In genomic region chr6:116390571-116390970, GRCh38 we compare ENCODE assay signal across 13 cellular contexts. TPM values are rescaled to one million over a fixed set of nuclear protein-coding genes. Genes with fewer than 3 reads are reported as not detected.
DNase-seq lines count a peak whose midpoint lies in the region; ATAC-seq, FAIRE-seq and TF ChIP-seq lines count a peak whose summit lies in the region.
"Had no signal": no experiment of that assay in that cellular context is flagged by ENCODE, and none has a peak within 500 bp of the region (broad histone marks: within the 10 kb centered on the region; RNA-seq: fewer than 3 reads in every experiment).

No MANE protein-coding gene starts in this region.

- no peaks in the 10 kb centered on the region for H3K9me3 Mint-ChIP-seq in activated B cell treated with CpG ODN at 0.5 μM for 24 hours
- H3K9me3 Mint-ChIP-seq: activated naive CD4-positive, alpha-beta T cell treated with anti-CD3 and anti-CD28 coated beads, Interleukin-2, amount 10 ng/mL, durations not matched to agents 7 days and 5 days; nephron had no signal

- CTCF ChIA-PET in activated B cell treated with CpG ODN at 0.5 μM for 24 hours (lab: Charles Lee) = interaction anchor here (1.2 kb wide), 1 partner anchor 54 kb away, joined by 3 read pairs; no protein-coding TSS in a partner anchor

- DNase-seq in activated B cell treated with CpG ODN at 0.5 μM for 24 hours = no peak
- DNase-seq in NCI-H82 treated with DMSO at 0.1 percent for 48 hours (lab: John Stamatoyannopoulos, UW; ENCODE audit: unreplicated experiment) = no peak
- no peak for DNase-seq in NCI-H2029 treated with DMSO at 0.1 percent for 48 hours (lab: John Stamatoyannopoulos, UW)
- no peak for DNase-seq in AG08395 (ENCODE audit: low spot score)
- DNase-seq: activated naive CD4-positive, alpha-beta T cell treated with anti-CD3 and anti-CD28 coated beads, Interleukin-2, amount 10 ng/mL, durations not matched to agents 7 days and 5 days; NCI-H1694 treated with DMSO at 0.1 percent for 48 hours; testis had no signal

- no peaks in the 10 kb centered on the region for H3K27me3 Mint-ChIP-seq in activated B cell treated with CpG ODN at 0.5 μM for 24 hours
- H3K27me3 Mint-ChIP-seq: activated naive CD4-positive, alpha-beta T cell treated with anti-CD3 and anti-CD28 coated beads, Interleukin-2, amount 10 ng/mL, durations not matched to agents 7 days and 5 days had no signal

- intact Hi-C loops in activated B cell treated with CpG ODN at 0.5 μM for 24 hours (cut with micrococcal nuclease) = loop anchor here (2.0 to 5.0 kb wide), 2 partner anchors 14 to 72 kb away; partner anchors contain the start of gene CALHM6

- H3K4me3 Mint-ChIP-seq in activated B cell treated with CpG ODN at 0.5 μM for 24 hours = peak overlapping the region; percentile 55
- H3K4me3 Mint-ChIP-seq: activated naive CD4-positive, alpha-beta T cell treated with anti-CD3 and anti-CD28 coated beads, Interleukin-2, amount 10 ng/mL, durations not matched to agents 7 days and 5 days; nephron had no signal

- H3K36me3 Mint-ChIP-seq in activated B cell treated with CpG ODN at 0.5 μM for 24 hours (ENCODE audit: low read depth) = no peaks in the 10 kb centered on the region
- H3K36me3 Mint-ChIP-seq: activated naive CD4-positive, alpha-beta T cell treated with anti-CD3 and anti-CD28 coated beads, Interleukin-2, amount 10 ng/mL, durations not matched to agents 7 days and 5 days had no signal

- H3K27ac Mint-ChIP-seq in activated B cell treated with CpG ODN at 0.5 μM for 24 hours = peak overlapping the region; percentile 56
- H3K27ac Mint-ChIP-seq: activated naive CD4-positive, alpha-beta T cell treated with anti-CD3 and anti-CD28 coated beads, Interleukin-2, amount 10 ng/mL, durations not matched to agents 7 days and 5 days; nephron had no signal

- H3K4me1 Mint-ChIP-seq in activated B cell treated with CpG ODN at 0.5 μM for 24 hours = peaks cover 81% of the 10 kb centered on the region

- TF ChIP-seq CTCF in activated B cell treated with CpG ODN at 0.5 μM for 24 hours (IDR thresholded peaks at IDR 0.05) = no peak

- peak; percentile 70 for FAIRE-seq in G401.6 (lab: Jason Lieb, UNC)

- ATAC-seq in GM19395 (IDR thresholded peaks at IDR 0.05; ENCODE audit: unreplicated experiment) (peak; percentile 54), HG02938 (IDR thresholded peaks at IDR 0.05; ENCODE audit: unreplicated experiment) (peak; percentile 50), activated B cell treated with CpG ODN at 0.5 μM for 24 hours (ENCODE audit: low read depth) (peak; percentile 41), GM21717 (IDR thresholded peaks at IDR 0.05; ENCODE audit: unreplicated experiment) (no peak)
- ATAC-seq: Panc1 had no signal

- POLR2A ChIA-PET in activated B cell treated with CpG ODN at 0.5 μM for 24 hours (lab: Charles Lee) = interaction anchor here (0.7 kb wide), 1 partner anchor 20 kb away, joined by 4 read pairs; the partner anchor contains the start of gene DSE

RNA-seq across cellular contexts. Expression of gene DSE, which starts 19.8 kb away (rescaled TPM):
- total RNA-seq in activated B cell treated with CpG ODN at 0.5 μM for 24 hours = 22.2 and 23.4 TPM in 2 replicates
